In the genomic region with DNA sequence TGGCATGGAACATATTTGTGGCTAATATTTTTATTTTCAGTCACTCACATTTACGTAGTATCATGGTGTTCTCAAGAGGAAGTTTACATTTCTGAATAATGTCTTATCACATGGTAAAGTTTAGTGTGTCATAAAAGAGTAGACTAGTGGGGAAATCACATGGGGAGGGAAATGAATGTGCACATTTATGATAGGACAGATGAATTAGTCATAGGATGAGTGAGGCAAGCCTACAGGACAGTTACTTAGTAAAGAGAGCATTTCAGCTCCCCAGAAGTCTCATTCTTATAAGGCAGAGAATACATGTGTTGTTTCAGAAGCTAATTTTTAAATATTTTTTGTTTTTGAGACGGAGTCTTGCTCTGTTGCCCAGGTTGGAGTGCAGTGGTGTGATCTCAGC, we compare ENCODE assay signal across 9 cellular contexts. TPM values are rescaled to one million over a fixed set of nuclear protein-coding genes. Genes with fewer than 3 reads are reported as not detected.
A peak's percentile ranks its signal among the peaks of the same experiment; 100 is the strongest.
DNase-seq lines count a peak whose midpoint lies in the region; ATAC-seq, FAIRE-seq and TF ChIP-seq lines count a peak whose summit lies in the region.
"Had no signal": no experiment of that assay in that cellular context is flagged by ENCODE, and none has a peak within 500 bp of the region (broad histone marks: within the 10 kb centered on the region; RNA-seq: fewer than 3 reads in every experiment).

No MANE protein-coding gene starts in this region.

- H3K4me2 ChIP-seq in HepG2 (ENCODE audit: low read depth, low read length): no peak overlapping the region

- POLR2A ChIA-PET in HepG2 (lab: Yijun Ruan, JAX): interaction anchor here (1.1 to 2.8 kb wide), 2 partner anchors 12 to 16 kb away, joined by 3 to 9 read pairs; no protein-coding TSS in a partner anchor

- in situ Hi-C loops in HepG2 (cut with HindIII; ENCODE audit: extremely low pct_ligation_motif_present, low pct_unique_long_range_greater_than_20kb): no loop called here

- peaks cover 29% of the 10 kb centered on the region for H3K4me1 Mint-ChIP-seq in activated naive CD8-positive, alpha-beta T cell treated with anti-CD3 and anti-CD28 coated beads for 36 hours

- CTCF ChIA-PET in HepG2 (lab: Yijun Ruan, JAX; ENCODE audit: low intra/inter-chr PET ratio, low total read pairs): no interaction called here

- 0 out of 4 replicates have a peak, but pooled peaks of 1 of the 2 experiments have one; percentile 22 for TF ChIP-seq POLR2A in HepG2 (IDR thresholded peaks at IDR 0.05; ENCODE audit: insufficient read depth in 1 of 2, low read depth in 2 of 2, low read length in 2 of 2)

- H3K4me3 ChIP-seq in HL-60 (replicated peaks; ENCODE audit: insufficient read depth, low read length) (no peak overlapping the region), HepG2 (replicated peaks in 1 of 3; ENCODE audit: insufficient read depth in 1 of 3, low read depth in 2 of 3, low read length in 3 of 3) (no peak overlapping the region), SJCRH30 (no peak overlapping the region)

- 90% methylated on average over 2 of the region's 2 CpGs for WGBS in HepG2 (ENCODE audit: low lambda C conversion rate)

- ATAC-seq in HepG2: no peak

- H3K9me3 ChIP-seq in HepG2 (ENCODE audit: low read length) (no peaks in the 10 kb centered on the region), SJCRH30 (replicated peaks) (no peaks in the 10 kb centered on the region)

- H3K36me3 ChIP-seq in HepG2 (replicated peaks in 1 of 2; ENCODE audit: control insufficient read depth in 1 of 2, insufficient read depth in 2 of 2, low read length in 2 of 2) (0 out of 5 replicates have a peak, but pooled peaks cover 0 to 2% of the 10 kb centered on the region in 2 experiments), SJCRH30 (no peaks in the 10 kb centered on the region)

- H3K9me3 Mint-ChIP-seq in activated naive CD8-positive, alpha-beta T cell treated with anti-CD3 and anti-CD28 coated beads for 36 hours: no peaks in the 10 kb centered on the region

- peak; percentile 84 for DNase-seq in CD1c-positive myeloid dendritic cell (ENCODE audit: extremely low spot score)
- DNase-seq in HL-60 (ENCODE audit: low read depth in 1 of 2, low spot score in 1 of 2): peak; percentile 56 to 60
- DNase-seq in activated naive CD8-positive, alpha-beta T cell treated with anti-CD3 and anti-CD28 coated beads for 36 hours: no peak
- no peak for DNase-seq in HepG2 (ENCODE audit: low spot score)
- DNase-seq in GM19238 (ENCODE audit: insufficient read length, low spot score): no peak
- DNase-seq in kidney glomerular epithelial cell (lab: John Stamatoyannopoulos, UW): no peak
- no peak for DNase-seq in anterior cingulate cortex (lab: John Stamatoyannopoulos, UW)
- DNase-seq in SJCRH30: no peak
- DNase-seq: NCI-H524 treated with DMSO at 0.1 percent for 48 hours had no signal

- no peak overlapping the region for H3K4me3 Mint-ChIP-seq in activated naive CD8-positive, alpha-beta T cell treated with anti-CD3 and anti-CD28 coated beads for 36 hours

- TF ChIP-seq RAD21 in HepG2 (CRISPR knock-in tag; IDR thresholded peaks at IDR 0.05): no peak

- H3K4me1 ChIP-seq in HepG2 (ENCODE audit: insufficient read depth, low read length) (peaks cover 57% of the 10 kb centered on the region), SJCRH30 (no peaks in the 10 kb centered on the region)

- H3K27ac ChIP-seq in HL-60 (replicated peaks) (peak overlapping the region; percentile 64), HepG2 (ENCODE audit: extremely low read length, insufficient read depth, low read length) (no peak overlapping the region), SJCRH30 (no peak overlapping the region)

- TF ChIP-seq EP300 in HepG2 (IDR thresholded peaks at IDR 0.05; ENCODE audit: low read depth in 2 of 2, low read length in 2 of 2) (no peak), HepG2 (CRISPR knock-in tag; IDR thresholded peaks at IDR 0.05; ENCODE audit: borderline replicate concordance) (no peak)

- no peak for TF ChIP-seq CTCF in HL-60 (IDR thresholded peaks at IDR 0.05; ENCODE audit: insufficient read depth, low read length)
- no peak for TF ChIP-seq CTCF in HepG2 (CRISPR knock-in tag; IDR thresholded peaks at IDR 0.05)

- H3K27me3 ChIP-seq in HL-60 (ENCODE audit: insufficient read depth, poor library complexity, severe bottlenecking) (no peaks in the 10 kb centered on the region), HepG2 (ENCODE audit: control insufficient read depth in 1 of 2, insufficient read depth in 2 of 2, low read length in 2 of 2) (no peaks in the 10 kb centered on the region), SJCRH30 (no peaks in the 10 kb centered on the region)

- intact Hi-C loops in HepG2 (cut with micrococcal nuclease; ENCODE audit: unreplicated experiment): no loop called here

- H4K20me1 ChIP-seq in HepG2 (ENCODE audit: insufficient read depth, low read length): 0 out of 2 replicates have a peak, but pooled peaks cover 9% of the 10 kb centered on the region

- H3K27me3 Mint-ChIP-seq in activated naive CD8-positive, alpha-beta T cell treated with anti-CD3 and anti-CD28 coated beads for 36 hours: no peaks in the 10 kb centered on the region

- H2AFZ ChIP-seq in HepG2 (ENCODE audit: low read length): no peak overlapping the region

- no peak overlapping the region for H3K9ac ChIP-seq in HepG2 (ENCODE audit: insufficient read depth, low read depth, low read length)

- BruUV-seq in HepG2 (replicated peaks; lab: Mats Ljungman, UMichigan): no TSS peak

- H3K36me3 Mint-ChIP-seq in activated naive CD8-positive, alpha-beta T cell treated with anti-CD3 and anti-CD28 coated beads for 36 hours: peaks cover 22% of the 10 kb centered on the region

- peaks cover 53% of the 10 kb centered on the region for H3K79me2 ChIP-seq in HepG2 (ENCODE audit: insufficient read depth, low read length)

- FAIRE-seq in HepG2 (lab: Jason Lieb, UNC): no peak

- peak overlapping the region; percentile 83 for H3K27ac Mint-ChIP-seq in activated naive CD8-positive, alpha-beta T cell treated with anti-CD3 and anti-CD28 coated beads for 36 hours

TF ChIP-seq in HepG2, 621 proteins besides CTCF, POLR2A, EP300 and RAD21:
- no peak for TF ChIP-seq ZFP36L2 (CRISPR knock-in tag; IDR thresholded peaks at IDR 0.05)
- TF ChIP-seq RBFOX2 (IDR thresholded peaks at IDR 0.05; ENCODE audit: low read depth, low read length): peak; percentile 66

RNA-seq across cellular contexts. Expression of a gene that starts 6.2 kb away (rescaled TPM):
- total RNA-seq in activated naive CD8-positive, alpha-beta T cell treated with anti-CD3 and anti-CD28 coated beads for 36 hours: 10 to 100 TPM; 30.4 to 32.4 TPM
- total RNA-seq in HepG2 (2016; rRNA removed; fragmentation: Illumina TruSeq; extraction: Trizol): 64.2 and 91.1 TPM in 2 replicates
- 8.4 and 10.9 TPM in 2 replicates for total RNA-seq in HepG2 (2016; cell fraction: cytosol; rRNA removed; fragmentation: Illumina TruSeq; extraction: Trizol; ENCODE audit: low read depth)
- total RNA-seq in HepG2 (2016; cell fraction: insoluble cytoplasmic fraction; rRNA removed; fragmentation: Illumina TruSeq; extraction: Trizol): 66.0 and 90.6 TPM in 2 replicates
- total RNA-seq in HepG2 (2016; cell fraction: membrane; rRNA removed; fragmentation: Illumina TruSeq; extraction: Trizol): 16.0 and 19.5 TPM in 2 replicates
- 61.7 and 67.1 TPM in 2 replicates for total RNA-seq in HepG2 (2016; cell fraction: nucleus; rRNA removed; fragmentation: Illumina TruSeq; extraction: Trizol)
- polyA plus RNA-seq in HepG2 (2011; rRNA removed): 265 and 274 TPM in 2 replicates
- 91.6 and 146 TPM in 2 replicates for polyA plus RNA-seq in HepG2 (2011; cell fraction: cytosol; rRNA removed)
- polyA plus RNA-seq in HepG2 (2011; cell fraction: nucleus; rRNA removed): 267 and 310 TPM in 2 replicates
- polyA plus RNA-seq in HepG2 (2012): 133 and 173 TPM in 2 replicates
- 4.9 and 5.5 TPM in 2 replicates for polyA plus RNA-seq in HepG2 (2016; cell fraction: cytosol; fragmentation: Illumina TruSeq; extraction: Trizol; ENCODE audit: low read depth)
- 71.8 and 74.5 TPM in 2 replicates for polyA plus RNA-seq in HepG2 (2016; cell fraction: insoluble cytoplasmic fraction; fragmentation: Illumina TruSeq; extraction: Trizol; ENCODE audit: low read depth)
- polyA plus RNA-seq in HepG2 (2016; cell fraction: membrane; fragmentation: Illumina TruSeq; extraction: Trizol; ENCODE audit: low read depth): 8.3 and 9.0 TPM in 2 replicates
- polyA plus RNA-seq in HepG2 (2016; cell fraction: nucleus; fragmentation: Illumina TruSeq; extraction: Trizol; ENCODE audit: insufficient read depth, low read depth): 71.3 and 81.0 TPM in 2 replicates
- polyA minus RNA-seq in HepG2 (2011; rRNA and poly(A)+ RNA removed; ENCODE audit: low replicate concordance): 11.6 and 131 TPM in 2 replicates
- 129 and 164 TPM in 2 replicates for polyA minus RNA-seq in HepG2 (2011; cell fraction: cytosol; rRNA and poly(A)+ RNA removed)
- 724 and 744 TPM in 2 replicates for polyA minus RNA-seq in HepG2 (2011; cell fraction: nucleus; rRNA and poly(A)+ RNA removed)
- 6.4 and 10.5 TPM in 2 replicates for total RNA-seq in SJCRH30 (2014; rRNA removed; shearing (Covaris generic))

Comparison
In these comparisons a context has a peak if more than half of its experiments do, and no peak if none do; other contexts are left out.
1. DNase-seq: peak in CD1c-positive myeloid dendritic cell (single experiment) and HL-60 (2 of 2); none in activated naive CD8-positive, alpha-beta T cell treated with anti-CD3 and anti-CD28 coated beads for 36 hours (single experiment), HepG2 (single experiment), GM19238 (single experiment), kidney glomerular epithelial cell (single experiment), anterior cingulate cortex (0 of 58) and SJCRH30 (0 of 2).